In genomic region chr3:53628546-53629395, GRCh38 we compare ENCODE assay signal across 21 cellular contexts.
DNase-seq lines count a peak whose midpoint lies in the region; ATAC-seq and TF ChIP-seq lines count a peak whose summit lies in the region.
"Had no signal": no experiment of that assay in that cellular context is flagged by ENCODE, and none has a peak within 500 bp of the region (broad histone marks: within the 10 kb centered on the region; RNA-seq: fewer than 3 reads in every experiment).

No MANE protein-coding gene starts in this region.

- DNase-seq in NCI-H2227 (lab: John Stamatoyannopoulos, UW; ENCODE audit: unreplicated experiment) (peak; percentile 81), NCI-H2227 treated with DMSO at 0.1 percent for 48 hours (lab: John Stamatoyannopoulos, UW) (no peak), astrocyte of the hippocampus (ENCODE audit: low read depth, low spot score) (peak; percentile 18), immature natural killer cell (peak; percentile 17 to 21 (median 18)), stomach (peak; percentile 23), NCI-H2196 (lab: John Stamatoyannopoulos, UW; ENCODE audit: unreplicated experiment) (no peak)
- DNase-seq in stimulated activated CD4-positive, alpha-beta T cell treated with anti-CD3 and anti-CD28 coated beads, Interleukin-2, amount 100 ng/mL, for 48 hours: no peak
- DNase-seq: activated CD4-positive, alpha-beta T cell treated with anti-CD3 and anti-CD28 coated beads for 1 hour; colonic mucosa; DND-41; foreskin fibroblast; HFFc6; kidney glomerular epithelial cell; mesendoderm; MV-4-11; NCI-H446; stimulated activated CD4-positive, alpha-beta T cell treated with anti-CD3 and anti-CD28 coated beads, Interleukin-12 subunit alpha, Interleukin-12 subunit beta, amount 100 ng/mL, for 4 hours had no signal

- peak overlapping the region; percentile 60 to 75 (median 72) for H3K4me3 Mint-ChIP-seq in immature natural killer cell
- H3K4me3 Mint-ChIP-seq: CD14-positive monocyte, HFFc6 had no signal

- peaks cover 0 to 28% (median 18%) of the 10 kb centered on the region in 4 donors for H3K4me1 ChIP-seq in stomach
- H3K4me1 ChIP-seq: colonic mucosa had no signal

- intact Hi-C loops in stomach (cut with DNase I; ENCODE audit: low total_unique reads): no loop called here

- no peak for TF ChIP-seq EP300 in stomach (IDR thresholded peaks at IDR 0.05)

- no peaks in the 10 kb centered on the region for H3K27me3 ChIP-seq in stomach
- H3K27me3 ChIP-seq: colonic mucosa had no signal

- TF ChIP-seq POLR2A in stomach (IDR thresholded peaks at IDR 0.05): no peak

- TF ChIP-seq CTCF in stomach (IDR thresholded peaks at IDR 0.05): no peak

- peaks cover 0 to 3% (median 0%) of the 10 kb centered on the region in 6 donors for H3K9me3 Mint-ChIP-seq in immature natural killer cell
- H3K9me3 Mint-ChIP-seq: activated naive CD4-positive, alpha-beta T cell treated with anti-CD3 and anti-CD28 coated beads, Interleukin-2, amount 50 U/mL, for 72 hours; HFFc6 had no signal

- H3K27ac Mint-ChIP-seq in immature natural killer cell: peak overlapping the region; percentile 56 to 90 (median 82)
- H3K27ac Mint-ChIP-seq: activated naive CD4-positive, alpha-beta T cell treated with anti-CD3 and anti-CD28 coated beads, Interleukin-2, amount 50 U/mL, for 72 hours; CD14-positive monocyte; HFFc6 had no signal

- peak overlapping the region in 1 of 5 donors; percentile 26 for H3K27ac ChIP-seq in stomach
- H3K27ac ChIP-seq: colonic mucosa had no signal

- no peak for ATAC-seq in HG03280 (IDR thresholded peaks at IDR 0.05; ENCODE audit: unreplicated experiment)
- ATAC-seq: activated naive CD4-positive, alpha-beta T cell treated with anti-CD3 and anti-CD28 coated beads, Interleukin-2, amount 50 U/mL, for 72 hours; K562 had no signal

- H3K27me3 Mint-ChIP-seq in immature natural killer cell (ENCODE audit: low read depth in 3 of 3): peaks cover 3 to 7% (median 4%) of the 10 kb centered on the region in 3 donors

- peaks cover 31 to 41% of the 10 kb centered on the region in 2 donors for H3K4me1 Mint-ChIP-seq in immature natural killer cell
- H3K4me1 Mint-ChIP-seq: CD14-positive monocyte had no signal

- no peak overlapping the region for H3K4me3 ChIP-seq in stomach
- H3K4me3 ChIP-seq: colonic mucosa, K562 had no signal

- peaks cover 0 to 5% (median 2%) of the 10 kb centered on the region in 4 donors for H3K9me3 ChIP-seq in stomach
- H3K9me3 ChIP-seq: colonic mucosa had no signal

- H3K36me3 ChIP-seq in stomach: no peaks in the 10 kb centered on the region
- H3K36me3 ChIP-seq: colonic mucosa had no signal

- H3K36me3 Mint-ChIP-seq in immature natural killer cell: no peaks in the 10 kb centered on the region
- H3K36me3 Mint-ChIP-seq: activated naive CD4-positive, alpha-beta T cell treated with anti-CD3 and anti-CD28 coated beads, Interleukin-2, amount 50 U/mL, for 72 hours; CD14-positive monocyte had no signal

- 39 to 53% (median 49%) methylated on average over 10 of the region's 10 CpGs for WGBS in stomach, 5 donors

Comparison
In these comparisons a context has a peak if more than half of its experiments do, and no peak if none do; other contexts are left out.
1. DNase-seq: peak in NCI-H2227 (single experiment), astrocyte of the hippocampus (single experiment), immature natural killer cell (3 of 3) and stomach (single experiment); none in NCI-H2227 treated with DMSO at 0.1 percent for 48 hours (single experiment), NCI-H2196 (single experiment) and stimulated activated CD4-positive, alpha-beta T cell treated with anti-CD3 and anti-CD28 coated beads, Interleukin-2, amount 100 ng/mL, for 48 hours (0 of 2).